In genomic region chr13:82614086-82614485, GRCh38 we compare ENCODE assay signal across 17 cellular contexts.
A peak's percentile ranks its signal among the peaks of the same experiment; 100 is the strongest.
DNase-seq lines count a peak whose midpoint lies in the region; ATAC-seq and TF ChIP-seq lines count a peak whose summit lies in the region.
"Had no signal": no experiment of that assay in that cellular context is flagged by ENCODE, and none has a peak within 500 bp of the region (broad histone marks: within the 10 kb centered on the region; RNA-seq: fewer than 3 reads in every experiment).

No MANE protein-coding gene starts in this region.

- WGBS in mammary epithelial cell (ENCODE audit: low coverage, missing lambda C conversion rate) = 67% methylated on average over 2 of the region's 2 CpGs

- H3K36me3 Mint-ChIP-seq in MCF 10A (ENCODE audit: insufficient read depth, unreplicated experiment) = no peaks in the 10 kb centered on the region
- H3K36me3 Mint-ChIP-seq: CD4-positive, CD25-positive, alpha-beta regulatory T cell; CD8-positive, alpha-beta memory T cell had no signal

- H3K4me3 ChIP-seq in breast epithelium (no peak overlapping the region), mammary epithelial cell (replicated peaks in 1 of 3; ENCODE audit: insufficient read depth in 1 of 3, low read depth in 2 of 3, low read length in 3 of 3) (no peak overlapping the region), upper lobe of right lung (no peak overlapping the region)
- H3K4me3 ChIP-seq: HAP-1 had no signal

- H4K20me1 ChIP-seq in mammary epithelial cell (ENCODE audit: insufficient read depth, low read length) = no peaks in the 10 kb centered on the region

- intact Hi-C loops in MCF 10A (cut with micrococcal nuclease) (no loop called here), breast epithelium (cut with DNase I; ENCODE audit: low total_unique reads) (no loop called here), mammary epithelial cell (cut with micrococcal nuclease) (no loop called here), upper lobe of right lung (cut with DNase I) (no loop called here)

- H3K4me2 ChIP-seq in mammary epithelial cell (ENCODE audit: insufficient read depth, low read depth, low read length) = no peak overlapping the region

- BruUV-seq in MCF 10A (replicated peaks; lab: Mats Ljungman, UMichigan) (no TSS peak), mammary epithelial cell (replicated peaks; lab: Mats Ljungman, UMichigan) (no TSS peak)

- ATAC-seq in foreskin keratinocyte = no peak
- ATAC-seq in GM18861 (IDR thresholded peaks at IDR 0.05; ENCODE audit: unreplicated experiment) = no peak
- ATAC-seq in upper lobe of right lung = no peak

- H3K27ac Mint-ChIP-seq in MCF 10A (ENCODE audit: low read depth, unreplicated experiment) = no peak overlapping the region
- H3K27ac Mint-ChIP-seq: CD4-positive, CD25-positive, alpha-beta regulatory T cell; CD8-positive, alpha-beta memory T cell; HFFc6 had no signal

- H2AFZ ChIP-seq in mammary epithelial cell (ENCODE audit: low read depth, low read length) = no peak overlapping the region

- dilution Hi-C loops in mammary epithelial cell (cut with HindIII; ENCODE audit: low sequenced_read_pairs) = no loop called here

- no peak overlapping the region for H3K9ac ChIP-seq in mammary epithelial cell (ENCODE audit: insufficient read depth, low read length)

- H3K36me3 ChIP-seq in breast epithelium (no peaks in the 10 kb centered on the region), mammary epithelial cell (ENCODE audit: insufficient read depth, low read length) (no peaks in the 10 kb centered on the region), upper lobe of right lung (no peaks in the 10 kb centered on the region)
- H3K36me3 ChIP-seq: BE2C, HAP-1 had no signal

- peaks cover 6% of the 10 kb centered on the region for H3K4me1 Mint-ChIP-seq in MCF 10A (ENCODE audit: insufficient read depth, unreplicated experiment)
- H3K4me1 Mint-ChIP-seq: CD4-positive, CD25-positive, alpha-beta regulatory T cell; CD8-positive, alpha-beta memory T cell had no signal

- no peaks in the 10 kb centered on the region for H3K79me2 ChIP-seq in mammary epithelial cell (ENCODE audit: insufficient read depth, low read length)

- CTCF ChIA-PET in MCF 10A (lab: Yijun Ruan, JAX) (no interaction called here), mammary epithelial cell (lab: Charles Lee; ENCODE audit: low non-redundant PET) (no interaction called here)

- H3K9me3 ChIP-seq in breast epithelium = no peaks in the 10 kb centered on the region
- no peaks in the 10 kb centered on the region for H3K9me3 ChIP-seq in mammary epithelial cell (replicated peaks; ENCODE audit: insufficient read depth, low read length)
- no peaks in the 10 kb centered on the region for H3K9me3 ChIP-seq in upper lobe of right lung
- H3K9me3 ChIP-seq: BE2C, Caco-2, HAP-1 had no signal

- peak; percentile 7 for DNase-seq in MCF 10A (ENCODE audit: unreplicated experiment)
- DNase-seq in breast epithelium (ENCODE audit: low spot score in 2 of 2) = no peak
- DNase-seq in mammary epithelial cell = peak; percentile 29
- peak; percentile 16 to 56 for DNase-seq in foreskin keratinocyte
- no peak for DNase-seq in upper lobe of right lung
- DNase-seq: ACHN; BE2C; C1 segment of cervical spinal cord; Caco-2; CD4-positive, CD25-positive, alpha-beta regulatory T cell; CD8-positive, alpha-beta memory T cell; DMS79 treated with DMSO at 0.1 percent for 48 hours; GF-D8; HFFc6 had no signal

- POLR2A ChIA-PET in MCF 10A (lab: Yijun Ruan, JAX) = no interaction called here

- no peak overlapping the region for H3K4me3 Mint-ChIP-seq in MCF 10A (ENCODE audit: unreplicated experiment)
- H3K4me3 Mint-ChIP-seq: CD4-positive, CD25-positive, alpha-beta regulatory T cell; CD8-positive, alpha-beta memory T cell; HFFc6 had no signal

- in situ Hi-C loops in mammary epithelial cell (cut with MboI; ENCODE audit: low sequenced_read_pairs in 2 of 2) = no loop called here

- TF ChIP-seq CTCF in MCF 10A (IDR thresholded peaks at IDR 0.05; ENCODE audit: unreplicated experiment) = no peak
- TF ChIP-seq CTCF in breast epithelium (IDR thresholded peaks at IDR 0.05) = no peak
- no peak for TF ChIP-seq CTCF in mammary epithelial cell (conservative IDR thresholded peaks at IDR 0.05 in 1 of 2, IDR thresholded peaks at IDR 0.05 in 1 of 2; ENCODE audit: extremely low read depth in 1 of 2, insufficient read depth in 1 of 2, low read depth in 1 of 2, low read length in 2 of 2)
- TF ChIP-seq CTCF in foreskin keratinocyte (conservative IDR thresholded peaks at IDR 0.05) = no peak
- TF ChIP-seq CTCF in upper lobe of right lung (IDR thresholded peaks at IDR 0.05) = no peak

- H3K27me3 ChIP-seq in breast epithelium = no peaks in the 10 kb centered on the region
- no peaks in the 10 kb centered on the region for H3K27me3 ChIP-seq in mammary epithelial cell (ENCODE audit: insufficient read depth, low read length)
- no peaks in the 10 kb centered on the region for H3K27me3 ChIP-seq in foreskin keratinocyte
- no peaks in the 10 kb centered on the region for H3K27me3 ChIP-seq in upper lobe of right lung
- H3K27me3 ChIP-seq: BE2C had no signal

- H3K27ac ChIP-seq in breast epithelium (no peak overlapping the region), mammary epithelial cell (ENCODE audit: insufficient read depth, low read depth, low read length) (no peak overlapping the region), foreskin keratinocyte (no peak overlapping the region), upper lobe of right lung (no peak overlapping the region)
- H3K27ac ChIP-seq: HL-60 had no signal

- no peaks in the 10 kb centered on the region for H3K27me3 Mint-ChIP-seq in MCF 10A (ENCODE audit: insufficient read depth, unreplicated experiment)
- H3K27me3 Mint-ChIP-seq: CD4-positive, CD25-positive, alpha-beta regulatory T cell; CD8-positive, alpha-beta memory T cell had no signal

- TF ChIP-seq POLR2A in breast epithelium (IDR thresholded peaks at IDR 0.05) = no peak

- H3K4me1 ChIP-seq in breast epithelium = no peaks in the 10 kb centered on the region
- H3K4me1 ChIP-seq in mammary epithelial cell (ENCODE audit: insufficient read depth, low read length) = no peaks in the 10 kb centered on the region
- H3K4me1 ChIP-seq in foreskin keratinocyte = peaks cover 9% of the 10 kb centered on the region
- no peaks in the 10 kb centered on the region for H3K4me1 ChIP-seq in upper lobe of right lung
- H3K4me1 ChIP-seq: BE2C, Caco-2 had no signal

- no peaks in the 10 kb centered on the region for H3K9me3 Mint-ChIP-seq in MCF 10A (ENCODE audit: unreplicated experiment)
- H3K9me3 Mint-ChIP-seq: HFFc6 had no signal

Comparison
In these comparisons a context has a peak if more than half of its experiments do, and no peak if none do; other contexts are left out.
1. DNase-seq: peak in MCF 10A (single experiment), mammary epithelial cell (single experiment) and foreskin keratinocyte (2 of 2); none in breast epithelium (0 of 2) and upper lobe of right lung (single experiment).